In the genomic region with DNA sequence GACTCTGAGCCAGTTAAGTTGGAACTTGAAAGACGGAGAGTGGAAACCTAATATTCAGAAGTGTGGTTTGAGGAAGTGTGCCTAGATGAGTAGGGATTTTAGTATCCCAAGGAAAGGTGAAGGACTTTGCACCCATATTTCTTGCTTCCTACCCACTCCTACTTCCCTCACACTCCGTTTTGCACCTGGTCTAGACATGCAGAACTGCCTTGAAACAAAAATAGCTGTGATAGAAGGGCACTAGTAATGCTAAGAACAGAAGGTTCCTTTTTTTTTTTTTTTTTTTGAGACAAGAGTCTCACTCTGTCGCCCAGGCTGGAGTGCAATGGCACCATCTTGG, we compare ENCODE assay signal across 9 cellular contexts. TPM values are rescaled to one million over a fixed set of nuclear protein-coding genes. Genes with fewer than 3 reads are reported as not detected.
DNase-seq lines count a peak whose midpoint lies in the region; ATAC-seq, FAIRE-seq and TF ChIP-seq lines count a peak whose summit lies in the region.
"Had no signal": no experiment of that assay in that cellular context is flagged by ENCODE, and none has a peak within 500 bp of the region (broad histone marks: within the 10 kb centered on the region; RNA-seq: fewer than 3 reads in every experiment).

No MANE protein-coding gene starts in this region.

- H3K27ac Mint-ChIP-seq in Caco-2 (ENCODE audit: unreplicated experiment), result peak overlapping the region; percentile 87

- FAIRE-seq in pancreas (lab: Jason Lieb, UNC), result no peak

- peaks cover 8% of the 10 kb centered on the region; the same call in 1 of the 2 replicates for H3K4me1 ChIP-seq in Caco-2
- H3K4me1 ChIP-seq in endocrine pancreas (ENCODE audit: control insufficient read depth, insufficient read depth, low read length), result peaks cover 6% of the 10 kb centered on the region
- peaks cover 0 to 19% (median 6%) of the 10 kb centered on the region in 3 donors for H3K4me1 ChIP-seq in pancreas

- no peak for ATAC-seq in pancreas
- ATAC-seq in GM19023 (IDR thresholded peaks at IDR 0.05; ENCODE audit: unreplicated experiment), result no peak

- H3K4me1 Mint-ChIP-seq in Caco-2 (ENCODE audit: low read depth, unreplicated experiment), result peaks cover 13% of the 10 kb centered on the region

- TF ChIP-seq CTCF in Caco-2 (IDR thresholded peaks at IDR 0.05; ENCODE audit: insufficient read depth in 1 of 2, low read depth in 1 of 2, low read length in 1 of 2, severe bottlenecking in 1 of 2, unreplicated experiment in 1 of 2) (no peak), pancreas (IDR thresholded peaks at IDR 0.05) (no peak)

- BruUV-seq in Caco-2 (replicated peaks; lab: Mats Ljungman, UMichigan), result no TSS peak

- in situ Hi-C loops in G401 (cut with HindIII; ENCODE audit: low sequenced_read_pairs), result no loop called here

- H3K36me3 ChIP-seq in Caco-2 (ENCODE audit: control insufficient read depth, insufficient read depth, low read length) (no peaks in the 10 kb centered on the region), endocrine pancreas (ENCODE audit: control insufficient read depth, insufficient read depth, low read length) (no peaks in the 10 kb centered on the region), pancreas (no peaks in the 10 kb centered on the region)
- H3K36me3 ChIP-seq: prostate gland had no signal

- H3K4me3 ChIP-seq in Caco-2 (ENCODE audit: low read depth, low read length) (peak overlapping the region; percentile 79), endocrine pancreas (ENCODE audit: control insufficient read depth, insufficient read depth, low read length) (peak overlapping the region; percentile 39), pancreas (peak overlapping the region in 3 of 4 donors; percentile 60 to 97 (median 95))

- H3K9me3 ChIP-seq in Caco-2, result no peaks in the 10 kb centered on the region
- H3K9me3 ChIP-seq in endocrine pancreas (ENCODE audit: control insufficient read depth, low read length), result no peaks in the 10 kb centered on the region
- H3K9me3 ChIP-seq in pancreas, result no peaks in the 10 kb centered on the region
- H3K9me3 ChIP-seq: prostate gland had no signal

- H3K9ac ChIP-seq in endocrine pancreas (ENCODE audit: control insufficient read depth, insufficient read depth, low read length), result no peak overlapping the region

- H3K4me3 Mint-ChIP-seq in Caco-2 (ENCODE audit: unreplicated experiment), result peak overlapping the region; percentile 89

- H3K9me3 Mint-ChIP-seq in Caco-2 (ENCODE audit: unreplicated experiment), result no peaks in the 10 kb centered on the region

- intact Hi-C loops in Caco-2 (cut with micrococcal nuclease; ENCODE audit: unreplicated experiment), result no loop called here
- intact Hi-C loops in pancreas (cut with DNase I), result no loop called here

- H3K27ac ChIP-seq in pancreas, result no peak overlapping the region

- peaks cover 23% of the 10 kb centered on the region for H3K36me3 Mint-ChIP-seq in Caco-2 (ENCODE audit: insufficient read depth, unreplicated experiment)

- CTCF ChIA-PET in Caco-2 (lab: Charles Lee), result interaction anchor here (0.5 to 1.5 kb wide), 10 partner anchors 11 to 1242 kb away, joined by 3 to 23 read pairs (median 6); partner anchors contain the start of genes PRKAG1 and RHEBL1

- DNase-seq in Caco-2 (no peak), NOMO-1 treated with DMSO at 0.1 percent for 48 hours (lab: John Stamatoyannopoulos, UW; ENCODE audit: unreplicated experiment) (peak; percentile 30), pancreas (no peak), glomerular visceral epithelial cell (ENCODE audit: extremely low spot score) (no peak), NCI-H226 (no peak), G401 (ENCODE audit: low spot score) (no peak)

- no peaks in the 10 kb centered on the region for H3K27me3 ChIP-seq in Caco-2 (replicated peaks; ENCODE audit: control insufficient read depth, insufficient read depth, low read length)
- H3K27me3 ChIP-seq in endocrine pancreas (ENCODE audit: control insufficient read depth, insufficient read depth, low read length), result no peaks in the 10 kb centered on the region
- no peaks in the 10 kb centered on the region for H3K27me3 ChIP-seq in pancreas

- POLR2A ChIA-PET in Caco-2 (lab: Charles Lee), result interaction anchor here (0.6 to 1.0 kb wide), 8 partner anchors 13 to 230 kb away, joined by 3 to 11 read pairs (median 4); partner anchors contain the start of genes ADCY6 and WNT10B

- no peaks in the 10 kb centered on the region for H3K27me3 Mint-ChIP-seq in Caco-2 (ENCODE audit: insufficient read depth, unreplicated experiment)

- 22 to 24% methylated on average over 2 to 3 of the region's 3 CpGs for WGBS in pancreas, 2 donors

RNA-seq across cellular contexts. Expression of gene ARF3, which starts 0.7 kb away (rescaled TPM):
- total RNA-seq in Caco-2 (2022), result 249 and 257 TPM in 2 replicates
- total RNA-seq in pancreas, result 10 to 100 TPM; 45.1 to 96.0 (median 61.7) TPM
- 10 to 100 TPM; 29.5 to 42.1 TPM for polyA plus RNA-seq in pancreas
- total RNA-seq in G401 (2014; rRNA removed; shearing (Covaris generic)), result 118 and 141 TPM in 2 replicates

RNA-seq across cellular contexts. Expression of gene WNT10B, which starts 13.5 kb away (rescaled TPM):
- 4.2 and 4.4 TPM in 2 replicates for total RNA-seq in Caco-2 (2022)
- under 1 TPM in 5 of 6 donors, not detected in 1; 0.08 to 0.31 (median 0.12) TPM for total RNA-seq in pancreas
- under 1 TPM; 0.34 to 0.59 TPM for polyA plus RNA-seq in pancreas
- 3.9 and 10.1 TPM in 2 replicates for total RNA-seq in G401 (2014; rRNA removed; shearing (Covaris generic))

RNA-seq across cellular contexts. Expression of gene WNT1, which starts 20.1 kb away (rescaled TPM):
- total RNA-seq in Caco-2 (2022) (0.63 TPM in 1 of 2 replicates, not detected in the other), pancreas (not detected)
- polyA plus RNA-seq in pancreas, result not detected
- total RNA-seq in G401 (2014; rRNA removed; shearing (Covaris generic)), result not detected in 2 replicates
- total RNA-seq: prostate gland had no signal

RNA-seq across cellular contexts. Expression of gene FKBP11, which starts 32.7 kb away (rescaled TPM):
- total RNA-seq in Caco-2 (2022) (79.5 and 83.2 TPM in 2 replicates), pancreas (100 to 1,000 TPM in 4 of 6 donors, 10 to 100 TPM in 2; 70.9 to 144 (median 127) TPM)
- 100 to 1,000 TPM in 1 of 2 donors, 10 to 100 TPM in 1; 97.3 to 155 TPM for polyA plus RNA-seq in pancreas
- 2.0 and 2.8 TPM in 2 replicates for total RNA-seq in G401 (2014; rRNA removed; shearing (Covaris generic))

RNA-seq across cellular contexts. Expression of gene DDN, which starts 41.2 kb away (rescaled TPM):
- total RNA-seq in Caco-2 (2022), result 1.7 and 1.9 TPM in 2 replicates
- total RNA-seq in pancreas, result under 1 TPM in 3 of 6 donors, not detected in 3; 0.03 to 0.09 (median 0.06) TPM
- polyA plus RNA-seq in pancreas, result under 1 TPM; 0.04 to 0.12 TPM
- 2.3 and 5.2 TPM in 2 replicates for total RNA-seq in G401 (2014; rRNA removed; shearing (Covaris generic))

Comparison
In these comparisons a context has a peak if more than half of its experiments do, and no peak if none do; other contexts are left out.
1. H3K4me3 ChIP-seq: peak in every context shown above with its lines; median percentile 95 in pancreas; 79 in Caco-2; 39 in endocrine pancreas.